8 cellular contexts compared by ENCODE assay signal in the genomic region with DNA sequence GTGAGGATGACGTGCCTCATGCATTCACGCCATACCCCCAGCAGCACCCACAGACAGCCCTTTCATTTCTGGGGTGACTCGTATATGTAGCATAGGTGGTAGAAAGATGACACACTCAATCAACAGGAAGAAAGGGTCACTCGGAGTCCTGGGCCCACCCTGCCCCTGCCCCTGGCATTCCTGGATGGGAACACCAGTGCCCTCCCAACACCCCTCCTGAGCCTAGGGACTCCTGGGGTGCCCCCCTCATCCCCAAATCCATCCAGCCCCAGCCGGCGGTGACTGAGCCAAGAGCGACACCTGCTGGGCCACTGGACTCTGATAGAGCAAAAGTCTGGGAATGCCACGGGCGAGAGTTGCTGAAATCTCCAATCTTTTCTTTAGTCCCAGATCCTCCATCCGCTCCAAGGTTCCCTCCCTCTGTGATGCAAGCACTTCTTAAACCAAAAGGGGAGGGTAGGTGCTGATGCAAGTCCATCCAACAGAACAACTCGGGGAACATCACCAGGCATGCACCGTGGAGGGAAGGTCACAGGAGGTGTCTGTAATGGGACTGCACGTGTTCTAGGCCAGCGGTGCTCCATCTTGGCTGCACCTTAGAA. TPM values are rescaled to one million over a fixed set of nuclear protein-coding genes. Genes with fewer than 3 reads are reported as not detected.
A peak's percentile ranks its signal among the peaks of the same experiment; 100 is the strongest.
DNase-seq lines count a peak whose midpoint lies in the region; ATAC-seq and TF ChIP-seq lines count a peak whose summit lies in the region.

No MANE protein-coding gene starts in this region.

- POLR2A ChIA-PET in CD8-positive, alpha-beta T cell (lab: Charles Lee): no interaction called here

- no peak overlapping the region for H3K9ac ChIP-seq in KMS-11

- H3K9me3 Mint-ChIP-seq in CD8-positive, alpha-beta T cell: no peaks in the 10 kb centered on the region
- no peaks in the 10 kb centered on the region for H3K9me3 Mint-ChIP-seq in activated naive CD4-positive, alpha-beta T cell treated with anti-CD3 and anti-CD28 coated beads, Interleukin-2, amount 10 ng/mL, durations not matched to agents 7 days and 5 days

- H2AFZ ChIP-seq in KMS-11 (ENCODE audit: low read depth): no peak overlapping the region

- intact Hi-C loops in CD8-positive, alpha-beta T cell (cut with DNase I, micrococcal nuclease): loop anchor here (1.0 to 10.0 kb wide), 3 partner anchors 177 to 360 kb away; no protein-coding TSS in a partner anchor
- intact Hi-C loops in left ventricle myocardium inferior (cut with micrococcal nuclease): loop anchor here (10.0 kb wide), 1 partner anchor 180 kb away; no protein-coding TSS in a partner anchor

- peak in 4 of 7 experiments; percentile 4 to 55 (median 26) for DNase-seq in CD8-positive, alpha-beta T cell
- DNase-seq in activated naive CD4-positive, alpha-beta T cell treated with anti-CD3 and anti-CD28 coated beads, Interleukin-2, amount 10 ng/mL, durations not matched to agents 7 days and 5 days: peak; percentile 40
- DNase-seq in left ventricle myocardium inferior: peak; percentile 40
- peak; percentile 27 for DNase-seq in retina
- no peak for DNase-seq in SHP77 treated with DMSO at 0.1 percent for 48 hours (lab: John Stamatoyannopoulos, UW)

- H3K4me3 ChIP-seq in CD8-positive, alpha-beta T cell (ENCODE audit: low read depth, low read length): no peak overlapping the region
- no peak overlapping the region for H3K4me3 ChIP-seq in KMS-11 (IDR thresholded peaks at IDR 0.05; ENCODE audit: insufficient read depth, low read depth, low read length)
- no peak overlapping the region for H3K4me3 ChIP-seq in left ventricle myocardium inferior

- H3K4me1 Mint-ChIP-seq in CD8-positive, alpha-beta T cell (ENCODE audit: low read depth): no peaks in the 10 kb centered on the region
- no peaks in the 10 kb centered on the region for H3K4me1 Mint-ChIP-seq in activated naive CD4-positive, alpha-beta T cell treated with anti-CD3 and anti-CD28 coated beads, Interleukin-2, amount 10 ng/mL, durations not matched to agents 7 days and 5 days

- H3K36me3 ChIP-seq in CD8-positive, alpha-beta T cell (ENCODE audit: insufficient read depth, low read length): no peaks in the 10 kb centered on the region
- H3K36me3 ChIP-seq in KMS-11 (ENCODE audit: insufficient read depth) (no peaks in the 10 kb centered on the region), left ventricle myocardium inferior (no peaks in the 10 kb centered on the region)

- no peak overlapping the region for H3K27ac ChIP-seq in CD8-positive, alpha-beta T cell (ENCODE audit: low read depth, low read length)
- H3K27ac ChIP-seq in KMS-11: no peak overlapping the region
- H3K27ac ChIP-seq in left ventricle myocardium inferior (replicated peaks): no peak overlapping the region

- H3K79me2 ChIP-seq in KMS-11 (ENCODE audit: insufficient read depth, low read depth): no peaks in the 10 kb centered on the region

- H3K27me3 Mint-ChIP-seq in CD8-positive, alpha-beta T cell (ENCODE audit: low read depth): peaks cover 8% of the 10 kb centered on the region
- no peaks in the 10 kb centered on the region for H3K27me3 Mint-ChIP-seq in activated naive CD4-positive, alpha-beta T cell treated with anti-CD3 and anti-CD28 coated beads, Interleukin-2, amount 10 ng/mL, durations not matched to agents 7 days and 5 days

- TF ChIP-seq CTCF in CD8-positive, alpha-beta T cell (IDR thresholded peaks at IDR 0.05): no peak
- TF ChIP-seq CTCF in KMS-11 (conservative IDR thresholded peaks at IDR 0.05; ENCODE audit: low read depth, low read length) (peak; percentile 59), left ventricle myocardium inferior (IDR thresholded peaks at IDR 0.05; ENCODE audit: borderline replicate concordance) (peak; percentile 70)

- no peaks in the 10 kb centered on the region for H3K27me3 ChIP-seq in CD8-positive, alpha-beta T cell (ENCODE audit: insufficient read depth, low read length)
- no peaks in the 10 kb centered on the region for H3K27me3 ChIP-seq in KMS-11 (ENCODE audit: insufficient read depth, low read depth)
- peaks cover 17% of the 10 kb centered on the region for H3K27me3 ChIP-seq in left ventricle myocardium inferior (ENCODE audit: low read depth)

- H3K36me3 Mint-ChIP-seq in CD8-positive, alpha-beta T cell: no peaks in the 10 kb centered on the region
- H3K36me3 Mint-ChIP-seq in activated naive CD4-positive, alpha-beta T cell treated with anti-CD3 and anti-CD28 coated beads, Interleukin-2, amount 10 ng/mL, durations not matched to agents 7 days and 5 days: no peaks in the 10 kb centered on the region

- H3K9me3 ChIP-seq in CD8-positive, alpha-beta T cell (ENCODE audit: low read length): no peaks in the 10 kb centered on the region
- H3K9me3 ChIP-seq in left ventricle myocardium inferior (replicated peaks): no peaks in the 10 kb centered on the region

- no peak for ATAC-seq in CD8-positive, alpha-beta T cell
- no peak for ATAC-seq in HG03442 (IDR thresholded peaks at IDR 0.05; ENCODE audit: unreplicated experiment)
- no peak for ATAC-seq in GM21717 (IDR thresholded peaks at IDR 0.05; ENCODE audit: unreplicated experiment)

- H3K4me2 ChIP-seq in KMS-11: no peak overlapping the region

- H4K20me1 ChIP-seq in KMS-11 (ENCODE audit: insufficient read depth): no peaks in the 10 kb centered on the region

- H3K4me1 ChIP-seq in CD8-positive, alpha-beta T cell (ENCODE audit: insufficient read depth, low read length): no peaks in the 10 kb centered on the region
- H3K4me1 ChIP-seq in KMS-11 (ENCODE audit: low read depth, poor library complexity, severe bottlenecking): no peaks in the 10 kb centered on the region
- H3K4me1 ChIP-seq in left ventricle myocardium inferior: no peaks in the 10 kb centered on the region

- no peak overlapping the region for H3K27ac Mint-ChIP-seq in CD8-positive, alpha-beta T cell
- no peak overlapping the region for H3K27ac Mint-ChIP-seq in activated naive CD4-positive, alpha-beta T cell treated with anti-CD3 and anti-CD28 coated beads, Interleukin-2, amount 10 ng/mL, durations not matched to agents 7 days and 5 days

- no peak overlapping the region for H3K4me3 Mint-ChIP-seq in CD8-positive, alpha-beta T cell
- no peak overlapping the region for H3K4me3 Mint-ChIP-seq in activated naive CD4-positive, alpha-beta T cell treated with anti-CD3 and anti-CD28 coated beads, Interleukin-2, amount 10 ng/mL, durations not matched to agents 7 days and 5 days

- CTCF ChIA-PET in CD8-positive, alpha-beta T cell (lab: Charles Lee): interaction anchor here (1.8 kb wide), 1 partner anchor 210 kb away, joined by 6 read pairs; no protein-coding TSS in a partner anchor
- CTCF ChIA-PET in activated naive CD4-positive, alpha-beta T cell treated with anti-CD3 and anti-CD28 coated beads, Interleukin-2, amount 10 ng/mL, durations not matched to agents 7 days and 5 days (lab: Charles Lee): interaction anchor here (0.6 to 1.8 kb wide), 4 partner anchors 10 to 570 kb away, joined by 4 to 9 read pairs (median 5); no protein-coding TSS in a partner anchor

RNA-seq across cellular contexts. Expression of gene ACAN, which starts 31.1 kb away (rescaled TPM):
- total RNA-seq in CD8-positive, alpha-beta T cell: not detected
- total RNA-seq in left ventricle myocardium inferior: not detected
